Comparison of ENCODE assay signal across 1 cellular context in the genomic region with DNA sequence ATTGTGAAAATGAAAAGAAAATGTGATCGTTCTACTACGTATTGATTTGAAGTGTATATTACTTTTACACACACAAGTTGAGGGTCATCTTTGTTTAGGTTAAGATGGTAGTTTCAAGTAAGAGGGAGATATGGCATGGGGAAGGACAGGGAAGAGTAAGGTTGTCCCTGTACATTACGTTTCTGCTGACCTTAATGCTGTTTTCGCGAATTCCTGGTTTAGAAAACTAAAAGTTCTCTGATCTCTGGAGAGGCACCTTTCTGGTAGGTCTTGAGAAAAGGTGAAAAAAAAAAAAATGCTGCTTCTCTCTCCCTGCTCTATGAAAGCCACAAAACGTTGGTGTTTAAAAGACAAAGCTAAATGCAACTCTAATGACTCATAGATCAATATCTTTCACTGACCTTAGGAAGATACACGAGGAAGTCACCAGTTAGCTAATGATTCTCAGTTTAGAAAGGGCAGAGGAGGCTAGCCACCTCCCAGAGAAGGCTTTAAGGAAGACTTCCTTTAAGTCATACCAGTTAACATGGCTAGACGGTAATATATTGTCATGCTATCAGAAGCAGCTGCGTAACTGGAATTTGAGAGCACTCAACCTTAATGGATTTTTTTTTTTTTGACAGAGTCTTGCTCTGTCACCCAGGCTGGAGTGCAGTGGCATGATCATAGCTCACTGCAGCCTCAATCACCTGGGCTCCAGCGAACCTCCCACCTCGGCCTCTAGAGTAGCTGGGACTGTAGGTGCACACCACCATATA.
TF ChIP-seq lines count a peak whose summit lies in the region.

No MANE protein-coding gene starts in this region.

TF ChIP-seq in K562, 482 proteins besides CTCF, POLR2A, EP300 and RAD21 (continued from another document and continues in another):
- TF ChIP-seq ATF2 (CRISPR knock-in tag; IDR thresholded peaks at IDR 0.05) (no peak), ZHX1 (conservative IDR thresholded peaks at IDR 0.05; ENCODE audit: low read length) (no peak), POLR2B (IDR thresholded peaks at IDR 0.05; ENCODE audit: low read depth, partially characterized antibody) (peak; percentile 84), NR2C1 (IDR thresholded peaks at IDR 0.05) (peak; percentile 65), NR2C1 (tag; IDR thresholded peaks at IDR 0.05) (peak; percentile 87), NFRKB (IDR thresholded peaks at IDR 0.05; ENCODE audit: low read depth) (peak; percentile 99), ZBED1 (IDR thresholded peaks at IDR 0.05) (no peak), ZBTB11 (CRISPR knock-in tag; IDR thresholded peaks at IDR 0.05) (peak in 1 of 3 experiments; percentile 45; a peak in 2 of 6 replicates), NFIC (IDR thresholded peaks at IDR 0.05) (peak; percentile 12; the same call in 1 of the 2 replicates), ZSCAN32 (CRISPR knock-in tag; IDR thresholded peaks at IDR 0.05) (no peak), SMARCA4 (IDR thresholded peaks at IDR 0.05) (peak; percentile 99), CCAR2 (IDR thresholded peaks at IDR 0.05; ENCODE audit: low read depth, low read length) (no peak), CUX1 (CRISPR knock-in tag; IDR thresholded peaks at IDR 0.05) (peak; percentile 74), SRF (CRISPR knock-in tag; IDR thresholded peaks at IDR 0.05) (peak in 1 of 2 experiments; percentile 85; a peak in 2 of 4 replicates), UBTF (IDR thresholded peaks at IDR 0.05; ENCODE audit: borderline replicate concordance in 1 of 2, low read depth in 2 of 2, low read length in 2 of 2) (peak in 1 of 2 experiments; percentile 64; a peak in 1 of 4 replicates), ATF7 (IDR thresholded peaks at IDR 0.05) (peak; percentile 93), ZNF584 (CRISPR knock-in tag; IDR thresholded peaks at IDR 0.05; ENCODE audit: low read depth) (peak; percentile 75; the same call in 1 of the 2 replicates), ZNF695 (CRISPR knock-in tag; IDR thresholded peaks at IDR 0.05) (no peak), ELK3 (CRISPR knock-in tag; IDR thresholded peaks at IDR 0.05) (no peak), NCOA1 (IDR thresholded peaks at IDR 0.05; ENCODE audit: low read depth) (peak; percentile 80; the same call in 1 of the 2 replicates), TBP (optimal IDR thresholded peaks at IDR 0.05; ENCODE audit: low read depth, low read length) (peak; percentile 81), NCOR1 (IDR thresholded peaks at IDR 0.05) (peak; percentile 75), ZNF766 (CRISPR knock-in tag; conservative IDR thresholded peaks at IDR 0.05) (peak; percentile 85), HDAC3 (IDR thresholded peaks at IDR 0.05; ENCODE audit: borderline replicate concordance, partially characterized antibody) (peak; percentile 88), ZC3H4 (CRISPR knock-in tag; IDR thresholded peaks at IDR 0.05; ENCODE audit: borderline replicate concordance) (no peak), ZNF717 (CRISPR knock-in tag; IDR thresholded peaks at IDR 0.05) (no peak), PHB2 (IDR thresholded peaks at IDR 0.05; ENCODE audit: low read depth) (0 out of 2 replicates have a peak, but pooled peaks have one; percentile 14), EP400 (IDR thresholded peaks at IDR 0.05) (peak; percentile 79), GATAD2B (IDR thresholded peaks at IDR 0.05; ENCODE audit: borderline replicate concordance) (peak; percentile 83; the same call in 1 of the 2 replicates), NKRF (IDR thresholded peaks at IDR 0.05; ENCODE audit: borderline replicate concordance) (peak; percentile 24; the same call in 1 of the 2 replicates)
- TF ChIP-seq, protein P1, sequence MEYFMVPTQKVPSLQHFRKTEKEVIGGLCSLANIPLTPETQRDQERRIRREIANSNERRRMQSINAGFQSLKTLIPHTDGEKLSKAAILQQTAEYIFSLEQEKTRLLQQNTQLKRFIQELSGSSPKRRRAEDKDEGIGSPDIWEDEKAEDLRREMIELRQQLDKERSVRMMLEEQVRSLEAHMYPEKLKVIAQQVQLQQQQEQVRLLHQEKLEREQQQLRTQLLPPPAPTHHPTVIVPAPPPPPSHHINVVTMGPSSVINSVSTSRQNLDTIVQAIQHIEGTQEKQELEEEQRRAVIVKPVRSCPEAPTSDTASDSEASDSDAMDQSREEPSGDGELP (CRISPR knock-in tag; IDR thresholded peaks at IDR 0.05; ENCODE audit: borderline replicate concordance) = peak; percentile 54
- TF ChIP-seq, protein P2, sequence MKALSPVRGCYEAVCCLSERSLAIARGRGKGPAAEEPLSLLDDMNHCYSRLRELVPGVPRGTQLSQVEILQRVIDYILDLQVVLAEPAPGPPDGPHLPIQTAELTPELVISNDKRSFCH (CRISPR knock-in tag; IDR thresholded peaks at IDR 0.05) = no peak
- TF ChIP-seq, protein P2 (tag; IDR thresholded peaks at IDR 0.05) = peak; percentile 83
